15 cellular contexts compared by ENCODE assay signal in the genomic region with DNA sequence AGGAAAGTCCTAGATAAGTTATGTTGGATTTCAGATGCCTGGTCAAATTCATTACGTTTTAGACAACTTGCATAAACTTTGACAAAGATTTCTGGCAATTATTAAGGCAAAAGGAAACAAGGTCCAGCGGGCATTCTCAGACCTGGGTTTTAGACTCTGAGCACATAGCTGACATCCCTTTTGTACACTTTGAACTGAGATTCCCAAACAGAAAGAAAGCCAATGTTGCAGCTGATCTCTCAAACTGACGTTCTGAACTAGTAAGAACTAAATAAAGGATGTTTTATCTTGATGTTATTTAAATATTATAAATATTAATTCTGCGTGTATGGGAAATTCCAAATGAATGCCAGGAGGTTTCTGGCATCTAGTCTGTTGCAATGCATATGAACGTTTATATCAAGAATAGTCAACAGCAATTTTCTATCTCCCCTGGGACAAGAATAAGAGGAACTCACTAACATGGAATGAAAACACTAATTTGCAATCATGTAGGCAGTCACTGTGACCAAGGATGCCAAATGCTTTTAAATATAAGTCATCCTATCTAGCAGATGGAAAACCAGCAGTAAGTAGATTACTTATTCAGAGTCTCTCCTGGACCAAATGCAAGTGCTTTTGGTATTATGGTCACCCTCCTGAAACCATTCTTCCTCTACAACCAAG.
DNase-seq lines count a peak whose midpoint lies in the region; FAIRE-seq and TF ChIP-seq lines count a peak whose summit lies in the region.
"Had no signal": no experiment of that assay in that cellular context is flagged by ENCODE, and none has a peak within 500 bp of the region (broad histone marks: within the 10 kb centered on the region; RNA-seq: fewer than 3 reads in every experiment).

No MANE protein-coding gene starts in this region.

- no peaks in the 10 kb centered on the region for H4K20me1 ChIP-seq in fibroblast of lung (ENCODE audit: control insufficient read depth, extremely low read depth, insufficient read depth, low read length)

- peaks cover 27% of the 10 kb centered on the region for H3K4me1 ChIP-seq in fibroblast of lung (ENCODE audit: control insufficient read depth, extremely low read depth, insufficient read depth, low read length)
- H3K4me1 ChIP-seq in skeletal muscle satellite cell (ENCODE audit: control insufficient read depth, insufficient read depth, low read length) = peaks cover 30% of the 10 kb centered on the region
- H3K4me1 ChIP-seq in ovary (ENCODE audit: insufficient read depth) = no peaks in the 10 kb centered on the region
- H3K4me1 ChIP-seq: A549, left ventricle myocardium inferior, transverse colon had no signal

- no peak for TF ChIP-seq EP300 in ovary (IDR thresholded peaks at IDR 0.05)

- H3K9ac ChIP-seq in fibroblast of lung (ENCODE audit: insufficient read depth, low read length) = no peak overlapping the region
- peak overlapping the region; percentile 49 for H3K9ac ChIP-seq in skeletal muscle satellite cell (ENCODE audit: low read depth, low read length)

- H3K36me3 ChIP-seq in fibroblast of lung (ENCODE audit: control insufficient read depth, insufficient read depth, low read length) (no peaks in the 10 kb centered on the region), skeletal muscle satellite cell (ENCODE audit: insufficient read depth, low read length) (no peaks in the 10 kb centered on the region), ovary (no peaks in the 10 kb centered on the region)
- H3K36me3 ChIP-seq: left ventricle myocardium inferior had no signal

- H3K27ac ChIP-seq in fibroblast of lung (ENCODE audit: insufficient read depth, low read length) = peak overlapping the region; percentile 78
- H3K27ac ChIP-seq in ovary = no peak overlapping the region
- H3K27ac ChIP-seq: A549, left ventricle myocardium inferior, transverse colon had no signal

- H3K79me2 ChIP-seq in fibroblast of lung (ENCODE audit: control insufficient read depth, insufficient read depth, low read length) = peaks cover 4% of the 10 kb centered on the region

- H3K9me3 ChIP-seq in fibroblast of lung (ENCODE audit: control insufficient read depth, insufficient read depth, low read depth, low read length) (no peaks in the 10 kb centered on the region), skeletal muscle satellite cell (replicated peaks; ENCODE audit: low read length) (no peaks in the 10 kb centered on the region), ovary (no peaks in the 10 kb centered on the region)
- H3K9me3 ChIP-seq: A549, left ventricle myocardium inferior, transverse colon had no signal

- DNase-seq in NCI-H2107 treated with DMSO at 0.1 percent for 48 hours (lab: John Stamatoyannopoulos, UW; ENCODE audit: unreplicated experiment) = peak; percentile 20
- no peak for DNase-seq in NCI-H2107 (lab: John Stamatoyannopoulos, UW)
- DNase-seq in NCI-H187 treated with DMSO at 0.1 percent for 48 hours (lab: John Stamatoyannopoulos, UW) = peak; percentile 40
- DNase-seq in fibroblast of lung (ENCODE audit: low read depth in 2 of 2) = peak; percentile 93 to 98
- no peak for DNase-seq in H54 (ENCODE audit: insufficient read length, low spot score)
- no peak for DNase-seq in HUDEP-2 (lab: John Stamatoyannopoulos, UW; ENCODE audit: unreplicated experiment in 76 of 76)
- no peak for DNase-seq in ovary
- DNase-seq: dermis blood vessel endothelial cell; GF-D8; left ventricle myocardium inferior; NCI-H2227 treated with DMSO at 0.1 percent for 48 hours; stimulated activated CD4-positive, alpha-beta T cell treated with anti-CD3 and anti-CD28 coated beads, Interleukin-12 subunit alpha, Interleukin-12 subunit beta, amount 100 ng/mL, for 4 hours; transverse colon had no signal

- WGBS in ovary, 3 donors = 15 to 26% (median 18%) methylated on average over 5 of the region's 5 CpGs

- no peak overlapping the region for H2AFZ ChIP-seq in fibroblast of lung (ENCODE audit: low read length)

- TF ChIP-seq POLR2A in H54 (IDR thresholded peaks at IDR 0.05; ENCODE audit: low read depth, low read length) (no peak), ovary (IDR thresholded peaks at IDR 0.05) (no peak)

- TF ChIP-seq CTCF in fibroblast of lung (conservative IDR thresholded peaks at IDR 0.05 in 1 of 2, IDR thresholded peaks at IDR 0.05 in 1 of 2; ENCODE audit: low read depth in 1 of 2, low read length in 2 of 2) (no peak), ovary (IDR thresholded peaks at IDR 0.05) (no peak)

- H3K4me3 ChIP-seq in fibroblast of lung (replicated peaks in 1 of 4; ENCODE audit: control extremely low read depth in 1 of 4, insufficient read depth in 1 of 4, low read depth in 3 of 4, low read length in 4 of 4) = no peak overlapping the region
- H3K4me3 ChIP-seq in skeletal muscle satellite cell (ENCODE audit: low read length) = no peak overlapping the region
- H3K4me3 ChIP-seq in ovary = no peak overlapping the region
- H3K4me3 ChIP-seq: A549, left ventricle myocardium inferior, transverse colon had no signal

- H3K27me3 ChIP-seq in fibroblast of lung (ENCODE audit: control insufficient read depth, insufficient read depth, low read length) (no peaks in the 10 kb centered on the region), skeletal muscle satellite cell (ENCODE audit: control insufficient read depth, insufficient read depth, low read length) (no peaks in the 10 kb centered on the region), ovary (no peaks in the 10 kb centered on the region)
- H3K27me3 ChIP-seq: transverse colon had no signal

- peak overlapping the region; percentile 56 for H3K4me2 ChIP-seq in fibroblast of lung (ENCODE audit: extremely low read depth, insufficient read depth, low read length)
- peak overlapping the region; percentile 54 for H3K4me2 ChIP-seq in skeletal muscle satellite cell (ENCODE audit: low read length)
- H3K4me2 ChIP-seq: A549 had no signal

- intact Hi-C loops in ovary (cut with DNase I) = no loop called here

- FAIRE-seq in H54 (lab: Jason Lieb, UNC) = no peak

Comparison
In these comparisons a context has a peak if more than half of its experiments do, and no peak if none do; other contexts are left out.
1. DNase-seq: peak in NCI-H2107 treated with DMSO at 0.1 percent for 48 hours (single experiment), NCI-H187 treated with DMSO at 0.1 percent for 48 hours (single experiment) and fibroblast of lung (2 of 2); none in NCI-H2107 (single experiment), H54 (single experiment), HUDEP-2 (0 of 76) and ovary (0 of 5).